26 cellular contexts compared by ENCODE assay signal in genomic region chr2:74813201-74813600, GRCh38.
"Had no signal": no experiment of that assay in that cellular context is flagged by ENCODE, and none has a peak within 500 bp of the region (broad histone marks: within the 10 kb centered on the region; RNA-seq: fewer than 3 reads in every experiment).

No MANE protein-coding gene starts in this region.

- H3K4me3 ChIP-seq: left lung, lung, ovary, sigmoid colon, spleen, transverse colon, upper lobe of left lung, vagina had no signal

- H3K27ac Mint-ChIP-seq: immature natural killer cell; mesothelial cell of epicardium; natural killer cell; progenitor cell of endocrine pancreas; stimulated activated effector memory CD8-positive, alpha-beta T cell treated with anti-CD3 and anti-CD28 coated beads, Interleukin-12 subunit alpha, Interleukin-12 subunit beta, amount 100 ng/mL, for 72 hours; stimulated activated naive CD8-positive, alpha-beta T cell treated with anti-CD3 and anti-CD28 coated beads, Interleukin-15, Interleukin-2, amounts not matched to agents 100 ng/mL and 50 ng/mL, for 24 hours had no signal

- ATAC-seq: left cardiac atrium; left lung; natural killer cell; right cardiac atrium; stimulated activated effector memory CD8-positive, alpha-beta T cell treated with anti-CD3 and anti-CD28 coated beads, Interleukin-12 subunit alpha, Interleukin-12 subunit beta, amount 100 ng/mL, for 72 hours had no signal

- H3K36me3 Mint-ChIP-seq: immature natural killer cell; mesothelial cell of epicardium; naive B cell; natural killer cell; stimulated activated effector memory CD8-positive, alpha-beta T cell treated with anti-CD3 and anti-CD28 coated beads, Interleukin-12 subunit alpha, Interleukin-12 subunit beta, amount 100 ng/mL, for 72 hours had no signal

- H3K27me3 ChIP-seq: left lung, ovary, sigmoid colon, spleen, transverse colon, upper lobe of left lung, vagina had no signal

- H3K27ac ChIP-seq: left lung, ovary, sigmoid colon, spleen, transverse colon, upper lobe of left lung, vagina had no signal

- DNase-seq: hypothalamus; immature natural killer cell; kidney; left cardiac atrium; left lung; mesendoderm; naive B cell; natural killer cell; ovary; retina; right cardiac atrium; sigmoid colon; small intestine; spleen; stimulated activated CD4-positive, alpha-beta T cell treated with anti-CD3 and anti-CD28 coated beads, Interleukin-4, amount 100 ng/mL, for 24 hours; stimulated activated naive CD4-positive, alpha-beta T cell; substantia nigra; transverse colon; upper lobe of left lung had no signal

- H3K4me1 Mint-ChIP-seq: immature natural killer cell; natural killer cell; stimulated activated effector memory CD8-positive, alpha-beta T cell treated with anti-CD3 and anti-CD28 coated beads, Interleukin-12 subunit alpha, Interleukin-12 subunit beta, amount 100 ng/mL, for 72 hours had no signal

- H3K9me3 Mint-ChIP-seq: mesothelial cell of epicardium; naive B cell; natural killer cell; stimulated activated effector memory CD8-positive, alpha-beta T cell treated with anti-CD3 and anti-CD28 coated beads, Interleukin-12 subunit alpha, Interleukin-12 subunit beta, amount 100 ng/mL, for 72 hours; stimulated activated naive CD8-positive, alpha-beta T cell treated with anti-CD3 and anti-CD28 coated beads, Interleukin-15, Interleukin-2, amounts not matched to agents 100 ng/mL and 50 ng/mL, for 24 hours had no signal

- H3K27me3 Mint-ChIP-seq: stimulated activated naive CD8-positive, alpha-beta T cell treated with anti-CD3 and anti-CD28 coated beads, Interleukin-15, Interleukin-2, amounts not matched to agents 100 ng/mL and 50 ng/mL, for 24 hours had no signal

- H3K4me3 Mint-ChIP-seq: immature natural killer cell; mesothelial cell of epicardium; naive B cell; natural killer cell; stimulated activated effector memory CD8-positive, alpha-beta T cell treated with anti-CD3 and anti-CD28 coated beads, Interleukin-12 subunit alpha, Interleukin-12 subunit beta, amount 100 ng/mL, for 72 hours; stimulated activated naive CD8-positive, alpha-beta T cell treated with anti-CD3 and anti-CD28 coated beads, Interleukin-15, Interleukin-2, amounts not matched to agents 100 ng/mL and 50 ng/mL, for 24 hours had no signal

- FAIRE-seq: islet of Langerhans, kidney, small intestine had no signal

- H3K9me3 ChIP-seq: left lung, ovary, sigmoid colon, spleen, transverse colon, upper lobe of left lung, vagina had no signal

- H3K4me1 ChIP-seq: sigmoid colon, vagina had no signal

- H3K36me3 ChIP-seq: left lung, ovary, sigmoid colon, spleen, transverse colon, upper lobe of left lung, vagina had no signal
